Comparison of ENCODE assay signal across 9 cellular contexts in the genomic region with DNA sequence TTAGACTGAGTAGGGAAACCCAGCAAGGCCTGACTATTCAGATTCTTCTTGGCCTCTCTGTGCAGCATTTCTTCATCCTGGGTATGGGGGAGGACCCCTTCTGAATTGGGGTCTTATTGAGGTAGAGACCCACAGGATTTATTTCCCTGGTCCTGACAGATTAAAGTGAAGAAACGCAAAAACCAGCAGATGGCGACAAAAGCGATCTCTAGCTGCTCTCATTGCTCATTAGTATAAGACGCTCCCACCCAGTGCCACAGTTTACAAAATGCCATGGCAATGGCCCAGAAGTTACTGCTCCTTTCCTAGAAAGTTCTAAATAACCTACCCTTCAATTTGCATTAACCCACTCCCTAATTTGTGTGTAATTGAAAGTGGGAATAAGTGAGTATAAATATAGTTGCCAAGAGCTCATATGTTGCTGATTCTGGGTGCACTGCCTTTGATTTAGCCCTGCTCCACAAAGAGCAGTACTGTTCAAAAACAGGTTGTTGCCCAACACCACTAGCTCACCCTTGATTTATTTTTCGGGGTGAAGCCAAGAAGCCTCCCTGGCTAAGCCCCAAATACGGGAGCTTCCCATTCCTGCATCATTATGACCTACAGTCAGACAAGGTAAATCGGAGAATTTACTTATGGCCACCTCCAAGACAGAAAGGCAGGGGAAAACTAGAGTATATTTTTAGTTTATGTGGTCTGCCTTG. TPM values are rescaled to one million over a fixed set of nuclear protein-coding genes. Genes with fewer than 3 reads are reported as not detected.
DNase-seq lines count a peak whose midpoint lies in the region; ATAC-seq and TF ChIP-seq lines count a peak whose summit lies in the region.
"Had no signal": no experiment of that assay in that cellular context is flagged by ENCODE, and none has a peak within 500 bp of the region (broad histone marks: within the 10 kb centered on the region; RNA-seq: fewer than 3 reads in every experiment).

No MANE protein-coding gene starts in this region.

- intact Hi-C loops in CD8-positive, alpha-beta T cell (cut with DNase I, micrococcal nuclease): loop anchor here (1.0 to 10.0 kb wide), 4 partner anchors 37 to 1796 kb away; no protein-coding TSS in a partner anchor
- intact Hi-C loops in sigmoid colon (cut with DNase I): loop anchor here (2.0 to 10.0 kb wide), 3 partner anchors 44 to 414 kb away; a partner anchor contains a TSS

- no peak for TF ChIP-seq POLR2A in sigmoid colon (IDR thresholded peaks at IDR 0.05)

- POLR2A ChIA-PET in CD8-positive, alpha-beta T cell (lab: Charles Lee): no interaction called here

- no peak overlapping the region for H3K4me3 ChIP-seq in CD8-positive, alpha-beta T cell (ENCODE audit: low read depth, low read length)
- no peak overlapping the region for H3K4me3 ChIP-seq in sigmoid colon

- H3K9me3 Mint-ChIP-seq in CD8-positive, alpha-beta T cell: no peaks in the 10 kb centered on the region

- TF ChIP-seq CTCF in CD8-positive, alpha-beta T cell (IDR thresholded peaks at IDR 0.05): peak; percentile 41
- peak in 2 of 4 experiments; percentile 15 to 32 for TF ChIP-seq CTCF in sigmoid colon (IDR thresholded peaks at IDR 0.05)

- H3K36me3 Mint-ChIP-seq in CD8-positive, alpha-beta T cell: no peaks in the 10 kb centered on the region

- peak; percentile 8 to 57 (median 34) for DNase-seq in CD8-positive, alpha-beta T cell
- DNase-seq in NCI-H345 treated with DMSO at 0.1 percent for 48 hours (lab: John Stamatoyannopoulos, UW; ENCODE audit: unreplicated experiment) (peak; percentile 9), glomerular endothelial cell (ENCODE audit: extremely low read depth, low read depth, low spot score) (peak; percentile 31), sigmoid colon (peak; percentile 63)
- DNase-seq in activated effector memory CD4-positive, alpha-beta T cell treated with Interleukin-2 at 50 U/mL for 16 hours: peak; percentile 13

- CTCF ChIA-PET in CD8-positive, alpha-beta T cell (lab: Charles Lee): interaction anchor here (0.7 to 2.4 kb wide), 11 partner anchors 13 to 325 kb away, joined by 3 to 24 read pairs (median 3); no protein-coding TSS in a partner anchor

- no peak overlapping the region for H3K27ac ChIP-seq in CD8-positive, alpha-beta T cell (ENCODE audit: low read depth, low read length)
- H3K27ac ChIP-seq in sigmoid colon: no peak overlapping the region
- H3K27ac ChIP-seq: neutrophil had no signal

- peaks cover 8% of the 10 kb centered on the region for H3K4me1 Mint-ChIP-seq in CD8-positive, alpha-beta T cell (ENCODE audit: low read depth)

- H3K27me3 Mint-ChIP-seq in CD8-positive, alpha-beta T cell (ENCODE audit: low read depth): no peaks in the 10 kb centered on the region

- H3K9me3 ChIP-seq in CD8-positive, alpha-beta T cell (ENCODE audit: low read length): no peaks in the 10 kb centered on the region
- no peaks in the 10 kb centered on the region for H3K9me3 ChIP-seq in sigmoid colon
- H3K9me3 ChIP-seq: neutrophil had no signal

- H3K27me3 ChIP-seq in CD8-positive, alpha-beta T cell (ENCODE audit: insufficient read depth, low read length): no peaks in the 10 kb centered on the region
- H3K27me3 ChIP-seq in sigmoid colon: no peaks in the 10 kb centered on the region
- H3K27me3 ChIP-seq: neutrophil had no signal

- 28 to 32% methylated on average over 7 of the region's 7 CpGs for WGBS in sigmoid colon, 2 donors

- TF ChIP-seq EP300 in sigmoid colon (IDR thresholded peaks at IDR 0.05): no peak

- peaks cover 5% of the 10 kb centered on the region for H3K4me1 ChIP-seq in CD8-positive, alpha-beta T cell (ENCODE audit: insufficient read depth, low read length)
- no peaks in the 10 kb centered on the region for H3K4me1 ChIP-seq in sigmoid colon

- no peak overlapping the region for H3K27ac Mint-ChIP-seq in CD8-positive, alpha-beta T cell

- ATAC-seq in CD8-positive, alpha-beta T cell: no peak
- ATAC-seq in GM19351 (IDR thresholded peaks at IDR 0.05; ENCODE audit: unreplicated experiment) (peak; percentile 43), GM19463 (IDR thresholded peaks at IDR 0.05; ENCODE audit: unreplicated experiment) (no peak), HG02840 (IDR thresholded peaks at IDR 0.05; ENCODE audit: low FRiP score, unreplicated experiment) (no peak)

- no peak overlapping the region for H3K4me3 Mint-ChIP-seq in CD8-positive, alpha-beta T cell

- H3K36me3 ChIP-seq in CD8-positive, alpha-beta T cell (ENCODE audit: insufficient read depth, low read length): no peaks in the 10 kb centered on the region
- no peaks in the 10 kb centered on the region for H3K36me3 ChIP-seq in sigmoid colon
- H3K36me3 ChIP-seq: neutrophil had no signal

RNA-seq across cellular contexts. Expression of a gene that starts 3.7 kb away (rescaled TPM):
- total RNA-seq in CD8-positive, alpha-beta T cell: 10 to 100 TPM; 50.6 to 54.3 TPM
- total RNA-seq in glomerular endothelial cell (48.5 and 50.2 TPM in 2 replicates), sigmoid colon (10 to 100 TPM; 45.5 to 86.6 (median 56.9) TPM)
- 10 to 100 TPM; 31.5 to 45.6 (median 34.7) TPM for polyA plus RNA-seq in sigmoid colon

RNA-seq across cellular contexts. Expression of a gene that starts 43.8 kb away (rescaled TPM):
- total RNA-seq in CD8-positive, alpha-beta T cell: 10 to 100 TPM; 11.3 to 11.8 TPM
- total RNA-seq in glomerular endothelial cell (85.0 and 86.9 TPM in 2 replicates), sigmoid colon (10 to 100 TPM; 69.1 to 94.1 (median 85.8) TPM)
- polyA plus RNA-seq in sigmoid colon: 100 to 1,000 TPM in 2 of 3 donors, 10 to 100 TPM in 1; 49.3 to 113 (median 103) TPM

Comparison
In these comparisons a context has a peak if more than half of its experiments do, and no peak if none do; other contexts are left out.
1. DNase-seq: peak in every context shown above with its lines; median percentile 63 in sigmoid colon; 34 in CD8-positive, alpha-beta T cell; 31 in glomerular endothelial cell; 13 in activated effector memory CD4-positive, alpha-beta T cell treated with Interleukin-2 at 50 U/mL for 16 hours; 9 in NCI-H345 treated with DMSO at 0.1 percent for 48 hours.